20 cellular contexts compared by ENCODE assay signal in the genomic region with DNA sequence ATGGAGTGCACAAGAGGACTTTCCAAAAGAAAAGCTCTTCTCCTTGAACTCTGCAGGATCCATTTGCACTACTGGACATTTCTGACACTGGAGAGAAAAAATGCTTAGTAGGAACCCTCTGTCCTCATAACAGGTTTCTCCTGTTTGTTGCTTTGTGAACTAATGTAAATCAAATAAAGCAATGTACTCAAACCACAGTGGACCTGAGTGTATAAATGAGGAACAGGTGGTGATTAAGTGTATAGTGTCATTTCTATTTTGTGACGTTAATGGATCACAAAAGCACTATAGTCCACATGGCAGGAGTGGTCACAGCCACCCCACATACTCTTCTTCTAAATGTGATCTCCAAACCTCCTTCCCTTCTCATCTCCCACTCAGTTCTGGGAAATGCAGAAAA.
"Had no signal": no experiment of that assay in that cellular context is flagged by ENCODE, and none has a peak within 500 bp of the region (broad histone marks: within the 10 kb centered on the region; RNA-seq: fewer than 3 reads in every experiment).

No MANE protein-coding gene starts in this region.

- DNase-seq: activated CD4-positive, alpha-beta T cell treated with anti-CD3 and anti-CD28 coated beads for 1 hour; activated CD8-positive, alpha-beta memory T cell treated with anti-CD3 and anti-CD28 coated beads for 24 hours; activated effector memory CD4-positive, alpha-beta T cell treated with anti-CD3 and anti-CD28 coated beads, Interleukin-2, amount 50 U/mL, for 16 hours; activated T-cell treated with anti-CD3 and anti-CD28 coated beads, Interleukin-2, amount 50 U/mL, for 72 hours; cerebellar nuclear complex; effector CD4-positive, alpha-beta T cell; glutamatergic neuron; hippocampal formation; left cardiac atrium; natural killer cell; pancreas; right lobe of liver; stimulated activated CD4-positive, alpha-beta T cell treated with anti-CD3 and anti-CD28 coated beads, Interleukin-4, amount 100 ng/mL, for 24 hours; upper lobe of left lung; WERI-Rb-1 had no signal

- H3K36me3 ChIP-seq: ascending aorta, pancreas, right lobe of liver, thoracic aorta, upper lobe of left lung, WERI-Rb-1 had no signal

- H3K4me2 ChIP-seq: smooth muscle cell had no signal

- H3K27ac Mint-ChIP-seq: activated naive CD4-positive, alpha-beta T cell treated with anti-CD3 and anti-CD28 coated beads, Interleukin-2, amount 50 U/mL, for 24 hours; activated T-cell treated with anti-CD3 and anti-CD28 coated beads, Interleukin-2, amount 50 U/mL, for 72 hours; natural killer cell; stimulated activated memory B cell treated with anti-CD40 and anti-IgM and Interleukin-4, amounts not matched to agents 10 μg/mL and 1 μg/mL and 100 μg/mL, for 72 hours had no signal

- H3K4me3 Mint-ChIP-seq: activated naive CD4-positive, alpha-beta T cell treated with anti-CD3 and anti-CD28 coated beads, Interleukin-2, amount 50 U/mL, for 24 hours; activated T-cell treated with anti-CD3 and anti-CD28 coated beads, Interleukin-2, amount 50 U/mL, for 72 hours; natural killer cell; stimulated activated memory B cell treated with anti-CD40 and anti-IgM and Interleukin-4, amounts not matched to agents 10 μg/mL and 1 μg/mL and 100 μg/mL, for 72 hours had no signal

- H3K9me3 Mint-ChIP-seq: activated naive CD4-positive, alpha-beta T cell treated with anti-CD3 and anti-CD28 coated beads, Interleukin-2, amount 50 U/mL, for 24 hours; activated T-cell treated with anti-CD3 and anti-CD28 coated beads, Interleukin-2, amount 50 U/mL, for 72 hours; natural killer cell; stimulated activated memory B cell treated with anti-CD40 and anti-IgM and Interleukin-4, amounts not matched to agents 10 μg/mL and 1 μg/mL and 100 μg/mL, for 72 hours had no signal

- H3K27me3 ChIP-seq: ascending aorta, pancreas, right lobe of liver, upper lobe of left lung had no signal

- H3K36me3 Mint-ChIP-seq: activated naive CD4-positive, alpha-beta T cell treated with anti-CD3 and anti-CD28 coated beads, Interleukin-2, amount 50 U/mL, for 24 hours; natural killer cell; stimulated activated memory B cell treated with anti-CD40 and anti-IgM and Interleukin-4, amounts not matched to agents 10 μg/mL and 1 μg/mL and 100 μg/mL, for 72 hours had no signal

- ATAC-seq: activated T-cell treated with anti-CD3 and anti-CD28 coated beads, Interleukin-2, amount 50 U/mL, for 72 hours; left cardiac atrium; natural killer cell; right lobe of liver; stimulated activated memory B cell treated with anti-CD40 and anti-IgM and Interleukin-4, amounts not matched to agents 10 μg/mL and 1 μg/mL and 100 μg/mL, for 72 hours had no signal

- H3K4me3 ChIP-seq: ascending aorta, pancreas, right lobe of liver, smooth muscle cell, thoracic aorta, upper lobe of left lung had no signal

- H3K4me1 ChIP-seq: ascending aorta, pancreas, upper lobe of left lung had no signal

- H3K27ac ChIP-seq: ascending aorta, pancreas, right lobe of liver, thoracic aorta, upper lobe of left lung, WERI-Rb-1 had no signal
